Comparison of ENCODE assay signal across 15 cellular contexts in genomic region chr9:93953492-93954435, GRCh38. TPM values are rescaled to one million over a fixed set of nuclear protein-coding genes. Genes with fewer than 3 reads are reported as not detected.
DNase-seq lines count a peak whose midpoint lies in the region; FAIRE-seq and TF ChIP-seq lines count a peak whose summit lies in the region.
"Had no signal": no experiment of that assay in that cellular context is flagged by ENCODE, and none has a peak within 500 bp of the region (broad histone marks: within the 10 kb centered on the region; RNA-seq: fewer than 3 reads in every experiment).

No MANE protein-coding gene starts in this region.

- H3K36me3 Mint-ChIP-seq in activated T-helper 1 cell treated with anti-CD3 and anti-CD28 coated beads, Interleukin-12 subunit alpha, Interleukin-12 subunit beta, Interleukin-2, Interleukin-4 antibody, amounts not matched to agents 30 ng/mL and 10 ng/mL and 1 ng/mL, durations not matched to agents 14 hours and 24 hours and 36 hours (ENCODE audit: low read depth) = peaks cover 12% of the 10 kb centered on the region

- no peak for TF ChIP-seq POLR2A in breast epithelium (IDR thresholded peaks at IDR 0.05)

- H3K9me3 Mint-ChIP-seq in activated T-helper 1 cell treated with anti-CD3 and anti-CD28 coated beads, Interleukin-12 subunit alpha, Interleukin-12 subunit beta, Interleukin-2, Interleukin-4 antibody, amounts not matched to agents 30 ng/mL and 10 ng/mL and 1 ng/mL, durations not matched to agents 14 hours and 24 hours and 36 hours = peaks cover 8% of the 10 kb centered on the region

- H3K9me3 ChIP-seq in breast epithelium (peaks cover 0 to 4% of the 10 kb centered on the region in 2 donors), mammary epithelial cell (replicated peaks; ENCODE audit: insufficient read depth, low read length) (no peaks in the 10 kb centered on the region), iPS-18c (ENCODE audit: control insufficient read depth, insufficient read depth, low read length) (peaks cover 9% of the 10 kb centered on the region), stomach smooth muscle (ENCODE audit: control insufficient read depth in 2 of 2, low read length in 2 of 2) (no peaks in the 10 kb centered on the region), small intestine (ENCODE audit: control insufficient read depth, low read depth) (no peaks in the 10 kb centered on the region)
- H3K9me3 ChIP-seq: colonic mucosa, vagina had no signal

- peaks cover 36% of the 10 kb centered on the region for H3K4me1 Mint-ChIP-seq in activated T-helper 1 cell treated with anti-CD3 and anti-CD28 coated beads, Interleukin-12 subunit alpha, Interleukin-12 subunit beta, Interleukin-2, Interleukin-4 antibody, amounts not matched to agents 30 ng/mL and 10 ng/mL and 1 ng/mL, durations not matched to agents 14 hours and 24 hours and 36 hours (ENCODE audit: low read depth)

- H2AFZ ChIP-seq in mammary epithelial cell (ENCODE audit: low read depth, low read length) = no peak overlapping the region

- peaks cover 7% of the 10 kb centered on the region for H4K20me1 ChIP-seq in mammary epithelial cell (ENCODE audit: insufficient read depth, low read length)

- no TSS peak for BruUV-seq in mammary epithelial cell (replicated peaks; lab: Mats Ljungman, UMichigan)

- no peak overlapping the region for H3K4me2 ChIP-seq in mammary epithelial cell (ENCODE audit: insufficient read depth, low read depth, low read length)

- no peaks in the 10 kb centered on the region for H3K36me3 ChIP-seq in breast epithelium
- no peaks in the 10 kb centered on the region for H3K36me3 ChIP-seq in mammary epithelial cell (ENCODE audit: insufficient read depth, low read length)
- peaks cover 9 to 27% of the 10 kb centered on the region in 2 donors for H3K36me3 ChIP-seq in stomach smooth muscle (ENCODE audit: control insufficient read depth in 2 of 2, insufficient read depth in 2 of 2, low read length in 2 of 2)
- H3K36me3 ChIP-seq in small intestine (ENCODE audit: control insufficient read depth in 2 of 2, insufficient read depth in 2 of 2, low read length in 2 of 2) = no peaks in the 10 kb centered on the region
- H3K36me3 ChIP-seq: colonic mucosa, vagina had no signal

- TF ChIP-seq CTCF in breast epithelium (IDR thresholded peaks at IDR 0.05) = no peak
- no peak for TF ChIP-seq CTCF in mammary epithelial cell (conservative IDR thresholded peaks at IDR 0.05 in 1 of 2, IDR thresholded peaks at IDR 0.05 in 1 of 2; ENCODE audit: extremely low read depth in 1 of 2, insufficient read depth in 1 of 2, low read depth in 1 of 2, low read length in 2 of 2)

- no peak for FAIRE-seq in small intestine (lab: Jason Lieb, UNC)
- FAIRE-seq: frontal cortex had no signal

- no peak overlapping the region for H3K27ac ChIP-seq in breast epithelium
- H3K27ac ChIP-seq in mammary epithelial cell (ENCODE audit: insufficient read depth, low read depth, low read length) = no peak overlapping the region
- peak overlapping the region; percentile 93 for H3K27ac ChIP-seq in stomach smooth muscle (ENCODE audit: low read length)
- H3K27ac ChIP-seq in small intestine (ENCODE audit: low read depth in 1 of 2, low read length in 1 of 2) = no peak overlapping the region
- H3K27ac ChIP-seq: colonic mucosa, vagina had no signal

- peaks cover 10 to 96% of the 10 kb centered on the region in 2 donors for H3K27me3 ChIP-seq in breast epithelium
- peaks cover 78% of the 10 kb centered on the region for H3K27me3 ChIP-seq in mammary epithelial cell (ENCODE audit: insufficient read depth, low read length)
- H3K27me3 ChIP-seq in stomach smooth muscle (ENCODE audit: control insufficient read depth in 1 of 2, insufficient read depth in 2 of 2, low read length in 2 of 2) = peaks cover 4% of the 10 kb centered on the region in 2 donors
- H3K27me3 ChIP-seq in small intestine (ENCODE audit: control insufficient read depth in 2 of 2, insufficient read depth in 2 of 2, low read length in 2 of 2) = peaks cover 33 to 76% of the 10 kb centered on the region in 2 donors

- DNase-seq in breast epithelium (ENCODE audit: low spot score in 2 of 2) (no peak), mammary epithelial cell (no peak), small intestine (no peak), MV-4-11 (lab: John Stamatoyannopoulos, UW) (no peak), EL (no peak)
- DNase-seq in activated T-helper 1 cell treated with anti-CD3 and anti-CD28 coated beads, Interleukin-12 subunit alpha, Interleukin-12 subunit beta, Interleukin-2, Interleukin-4 antibody, amounts not matched to agents 30 ng/mL and 10 ng/mL and 1 ng/mL, durations not matched to agents 14 hours and 24 hours and 36 hours (ENCODE audit: low spot score) = no peak
- DNase-seq: colonic mucosa, IMR-90, NCI-H187, OCI-M1 had no signal

- peak overlapping the region in 2 of 3 donors; percentile 40 to 61 for H3K4me3 ChIP-seq in breast epithelium
- H3K4me3 ChIP-seq in mammary epithelial cell (replicated peaks in 1 of 3; ENCODE audit: insufficient read depth in 1 of 3, low read depth in 2 of 3, low read length in 3 of 3) = no peak overlapping the region
- peak overlapping the region; percentile 41; the same call in 1 of the 2 replicates for H3K4me3 ChIP-seq in iPS-18c (ENCODE audit: insufficient read depth, low read depth, low read length)
- H3K4me3 ChIP-seq in stomach smooth muscle (ENCODE audit: low read length in 2 of 2) = peak overlapping the region; percentile 90 to 95
- H3K4me3 ChIP-seq in small intestine (ENCODE audit: low read depth in 1 of 2, low read length in 2 of 2) = no peak overlapping the region
- H3K4me3 ChIP-seq: colonic mucosa had no signal

- dilution Hi-C loops in mammary epithelial cell (cut with HindIII; ENCODE audit: low sequenced_read_pairs) = no loop called here

- H3K27ac Mint-ChIP-seq in activated T-helper 1 cell treated with anti-CD3 and anti-CD28 coated beads, Interleukin-12 subunit alpha, Interleukin-12 subunit beta, Interleukin-2, Interleukin-4 antibody, amounts not matched to agents 30 ng/mL and 10 ng/mL and 1 ng/mL, durations not matched to agents 14 hours and 24 hours and 36 hours = peak overlapping the region; percentile 72

- intact Hi-C loops in breast epithelium (cut with DNase I; ENCODE audit: low total_unique reads) (no loop called here), mammary epithelial cell (cut with micrococcal nuclease) (no loop called here)
- intact Hi-C loops in activated T-helper 1 cell treated with anti-CD3 and anti-CD28 coated beads, Interleukin-12 subunit alpha, Interleukin-12 subunit beta, Interleukin-2, Interleukin-4 antibody, amounts not matched to agents 30 ng/mL and 10 ng/mL and 1 ng/mL, durations not matched to agents 14 hours and 24 hours and 36 hours (cut with micrococcal nuclease) = no loop called here

- 74% methylated on average over 27 of the region's 49 CpGs for WGBS in mammary epithelial cell (ENCODE audit: low coverage, missing lambda C conversion rate)
- WGBS in small intestine, 3 donors = 19 to 22% (median 20%) methylated on average over 42 to 49 of the region's 49 CpGs

- no peaks in the 10 kb centered on the region for H3K79me2 ChIP-seq in mammary epithelial cell (ENCODE audit: insufficient read depth, low read length)

- H3K4me3 Mint-ChIP-seq in activated T-helper 1 cell treated with anti-CD3 and anti-CD28 coated beads, Interleukin-12 subunit alpha, Interleukin-12 subunit beta, Interleukin-2, Interleukin-4 antibody, amounts not matched to agents 30 ng/mL and 10 ng/mL and 1 ng/mL, durations not matched to agents 14 hours and 24 hours and 36 hours = peak overlapping the region; percentile 62

- H3K4me1 ChIP-seq in breast epithelium (peaks cover 9 to 13% of the 10 kb centered on the region in 2 donors), mammary epithelial cell (ENCODE audit: insufficient read depth, low read length) (peaks cover 24% of the 10 kb centered on the region), stomach smooth muscle (ENCODE audit: control insufficient read depth, insufficient read depth, low read length) (peaks cover 59% of the 10 kb centered on the region), small intestine (ENCODE audit: control insufficient read depth in 2 of 2, insufficient read depth in 1 of 2, low read depth in 1 of 2, low read length in 1 of 2) (peaks cover 0 to 3% of the 10 kb centered on the region in 2 donors)

- H3K27me3 Mint-ChIP-seq in activated T-helper 1 cell treated with anti-CD3 and anti-CD28 coated beads, Interleukin-12 subunit alpha, Interleukin-12 subunit beta, Interleukin-2, Interleukin-4 antibody, amounts not matched to agents 30 ng/mL and 10 ng/mL and 1 ng/mL, durations not matched to agents 14 hours and 24 hours and 36 hours (ENCODE audit: insufficient read depth) = peaks cover 61% of the 10 kb centered on the region

- CTCF ChIA-PET in mammary epithelial cell (lab: Charles Lee; ENCODE audit: low non-redundant PET) = no interaction called here

- H3K9ac ChIP-seq in mammary epithelial cell (ENCODE audit: insufficient read depth, low read length) = no peak overlapping the region
- peak overlapping the region; percentile 83 to 92 for H3K9ac ChIP-seq in stomach smooth muscle (ENCODE audit: low read length in 2 of 2)

- in situ Hi-C loops in mammary epithelial cell (cut with MboI; ENCODE audit: low sequenced_read_pairs in 2 of 2) = loop anchor here in 1 of 2 donors (25.0 kb wide), 1 partner anchor 266 kb away; no protein-coding TSS in a partner anchor

RNA-seq across cellular contexts. Expression of gene BARX1, which starts 1.4 kb away (rescaled TPM):
- total RNA-seq in breast epithelium (1 to 10 TPM in 2 of 3 donors, not detected in 1; 2.6 to 2.9 TPM), mammary epithelial cell (not detected)
- polyA plus RNA-seq in mammary epithelial cell (0.07 TPM), small intestine (under 1 TPM in 1 of 3 donors, not detected in 2; 0.39 TPM)
- polyA minus RNA-seq in mammary epithelial cell = not detected
- 0.15 and 0.21 TPM in 2 replicates for total RNA-seq in activated T-helper 1 cell treated with anti-CD3 and anti-CD28 coated beads, Interleukin-12 subunit alpha, Interleukin-12 subunit beta, Interleukin-2, Interleukin-4 antibody, amounts not matched to agents 30 ng/mL and 10 ng/mL and 1 ng/mL, durations not matched to agents 14 hours and 24 hours and 36 hours
- total RNA-seq: colonic mucosa, frontal cortex, IMR-90, lung microvascular endothelial cell, vagina had no signal
- polyA plus RNA-seq: IMR-90 had no signal

Comparison
In these comparisons a context has a peak if more than half of its experiments do, and no peak if none do; other contexts are left out.
1. H3K4me3 ChIP-seq: peak in breast epithelium (2 of 3), iPS-18c (single experiment) and stomach smooth muscle (2 of 2); none in mammary epithelial cell (0 of 3) and small intestine (0 of 2).